ENCODE assay signal across 12 cellular contexts in the genomic region with DNA sequence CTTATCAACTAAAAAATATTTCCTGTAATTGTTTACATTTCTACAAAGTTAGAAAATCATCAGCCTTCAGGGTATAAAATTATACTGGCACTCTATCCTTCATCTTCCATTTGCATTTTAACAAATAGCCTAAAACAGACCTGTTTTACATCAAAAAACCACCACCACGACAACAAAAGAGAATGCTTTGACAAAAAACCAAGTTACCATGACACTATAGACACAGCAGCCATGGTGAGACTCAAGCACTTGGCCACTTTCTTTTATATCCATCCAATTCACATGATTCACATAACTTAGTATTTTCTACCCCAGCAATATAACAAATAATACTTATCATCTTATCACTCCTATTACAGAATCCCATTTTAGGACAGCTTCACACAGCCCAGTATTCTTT. TPM values are rescaled to one million over a fixed set of nuclear protein-coding genes. Genes with fewer than 3 reads are reported as not detected.
DNase-seq lines count a peak whose midpoint lies in the region; ATAC-seq and TF ChIP-seq lines count a peak whose summit lies in the region.
"Had no signal": no experiment of that assay in that cellular context is flagged by ENCODE, and none has a peak within 500 bp of the region (broad histone marks: within the 10 kb centered on the region; RNA-seq: fewer than 3 reads in every experiment).

No MANE protein-coding gene starts in this region.

- no peak overlapping the region for H3K23ac ChIP-seq in mesenchymal stem cell (ENCODE audit: low read length in 2 of 2)

- H3K4me1 Mint-ChIP-seq in brain, result peaks cover 69% of the 10 kb centered on the region

- H3K9me3 ChIP-seq in heart left ventricle (no peaks in the 10 kb centered on the region), mesenchymal stem cell (ENCODE audit: control insufficient read depth, low read length) (no peaks in the 10 kb centered on the region), tibial artery (no peaks in the 10 kb centered on the region), WERI-Rb-1 (ENCODE audit: severe bottlenecking) (peaks cover 5% of the 10 kb centered on the region)

- H3K4me3 Mint-ChIP-seq in brain, result peak overlapping the region; percentile 56 to 97 (median 91)
- H3K4me3 Mint-ChIP-seq: activated naive CD4-positive, alpha-beta T cell treated with anti-CD3 and anti-CD28 coated beads for 36 hours had no signal

- H3K4me3 ChIP-seq in heart left ventricle, result peak overlapping the region in 1 of 12 donors; percentile 94
- peak overlapping the region in 1 of 2 experiments; percentile 87 for H3K4me3 ChIP-seq in mesenchymal stem cell (ENCODE audit: insufficient read depth in 1 of 2, low read depth in 1 of 2, low read length in 2 of 2)
- peak overlapping the region in 1 of 2 donors; percentile 99 for H3K4me3 ChIP-seq in tibial artery
- H3K4me3 ChIP-seq in WERI-Rb-1 (ENCODE audit: low read depth, low read length), result no peak overlapping the region

- H2AK5ac ChIP-seq in mesenchymal stem cell (ENCODE audit: low read length, severe bottlenecking), result no peak overlapping the region

- WGBS in heart left ventricle, 4 donors, result 27 to 47% (median 39%) methylated on average over 1 of the region's 1 CpG
- WGBS in mesenchymal stem cell, result 55% methylated on average over 1 of the region's 1 CpG

- H2BK5ac ChIP-seq in mesenchymal stem cell (ENCODE audit: low read depth, low read length, poor library complexity, severe bottlenecking), result no peak overlapping the region

- intact Hi-C loops in heart left ventricle (cut with DNase I), result no loop called here
- intact Hi-C loops in left cardiac atrium (cut with DNase I), result no loop called here
- intact Hi-C loops in tibial artery (cut with DNase I; ENCODE audit: low total_unique reads), result loop anchor here (10.0 kb wide), 1 partner anchor 84 kb away; a partner anchor contains a TSS

- peaks cover 0 to 52% (median 41%) of the 10 kb centered on the region in 12 donors for H3K4me1 ChIP-seq in heart left ventricle
- H3K4me1 ChIP-seq in mesenchymal stem cell (ENCODE audit: control insufficient read depth, insufficient read depth, low read depth, low read length), result peaks cover 7% of the 10 kb centered on the region
- H3K4me1 ChIP-seq in tibial artery, result peaks cover 0 to 57% (median 25%) of the 10 kb centered on the region in 4 donors

- H2BK15ac ChIP-seq in mesenchymal stem cell (ENCODE audit: low read depth, poor library complexity, severe bottlenecking), result no peak overlapping the region

- peak overlapping the region; percentile 25 to 94 (median 87) for H3K27ac Mint-ChIP-seq in brain
- H3K27ac Mint-ChIP-seq: activated naive CD4-positive, alpha-beta T cell treated with anti-CD3 and anti-CD28 coated beads for 36 hours had no signal

- H2AFZ ChIP-seq in mesenchymal stem cell (ENCODE audit: low read depth, low read length), result no peak overlapping the region

- no peaks in the 10 kb centered on the region for H3K27me3 ChIP-seq in heart left ventricle
- H3K27me3 ChIP-seq in mesenchymal stem cell (ENCODE audit: control insufficient read depth in 1 of 2, insufficient read depth in 1 of 2, low read length in 2 of 2), result no peaks in the 10 kb centered on the region
- no peaks in the 10 kb centered on the region for H3K27me3 ChIP-seq in tibial artery
- H3K27me3 ChIP-seq in WERI-Rb-1 (ENCODE audit: insufficient read depth, low read depth, severe bottlenecking), result no peaks in the 10 kb centered on the region

- no peak overlapping the region for H3K4me2 ChIP-seq in mesenchymal stem cell (ENCODE audit: low read length, poor library complexity, severe bottlenecking)

- H3K36me3 ChIP-seq in heart left ventricle (no peaks in the 10 kb centered on the region), mesenchymal stem cell (ENCODE audit: control insufficient read depth in 1 of 2, insufficient read depth in 2 of 2, low read depth in 1 of 2, low read length in 2 of 2) (no peaks in the 10 kb centered on the region), tibial artery (no peaks in the 10 kb centered on the region), WERI-Rb-1 (no peaks in the 10 kb centered on the region)

- no peak overlapping the region for H2BK12ac ChIP-seq in mesenchymal stem cell (ENCODE audit: low read length in 2 of 2)

- peaks cover 13% of the 10 kb centered on the region for H3K79me1 ChIP-seq in mesenchymal stem cell (replicated peaks; ENCODE audit: low read length, poor library complexity, severe bottlenecking)

- no peak overlapping the region for H4K91ac ChIP-seq in mesenchymal stem cell (ENCODE audit: low read length)

- peak overlapping the region; percentile 96 for H3K9ac ChIP-seq in mesenchymal stem cell (ENCODE audit: low read length)

- H3K14ac ChIP-seq in mesenchymal stem cell (ENCODE audit: low read length in 2 of 2), result no peak overlapping the region

- peaks cover 2% of the 10 kb centered on the region for H3K27me3 Mint-ChIP-seq in brain

- peak overlapping the region in 8 of 12 donors; percentile 4 to 99 (median 96) for H3K27ac ChIP-seq in heart left ventricle
- no peak overlapping the region for H3K27ac ChIP-seq in mesenchymal stem cell (ENCODE audit: low read length, poor library complexity, severe bottlenecking)
- peak overlapping the region; percentile 92 to 100 for H3K27ac ChIP-seq in tibial artery
- H3K27ac ChIP-seq in WERI-Rb-1, result no peak overlapping the region

- DNase-seq in heart left ventricle (no peak), left cardiac atrium (no peak), mesenchymal stem cell (no peak), tibial artery (no peak), WERI-Rb-1 (no peak), NK-92 (lab: John Stamatoyannopoulos, UW; ENCODE audit: unreplicated experiment) (no peak)
- DNase-seq in activated CD4-positive, alpha-beta T cell treated with anti-CD3 and anti-CD28 coated beads for 4 hours, result no peak
- DNase-seq: activated CD4-positive, alpha-beta T cell treated with anti-CD3 and anti-CD28 coated beads, Interleukin-2, amount 50 U/mL, for 48 hours; activated naive CD4-positive, alpha-beta T cell treated with anti-CD3 and anti-CD28 coated beads for 36 hours; effector memory CD4-positive, alpha-beta T cell; stimulated activated CD4-positive, alpha-beta T cell treated with anti-CD3 and anti-CD28 coated beads, Interleukin-4, amount 100 ng/mL, for 24 hours had no signal

- peaks cover 8% of the 10 kb centered on the region for H3K36me3 Mint-ChIP-seq in brain

- H3K9me3 Mint-ChIP-seq in brain, result peaks cover 0 to 3% (median 0%) of the 10 kb centered on the region in 5 experiments
- H3K9me3 Mint-ChIP-seq: activated naive CD4-positive, alpha-beta T cell treated with anti-CD3 and anti-CD28 coated beads for 36 hours had no signal

- no peak for TF ChIP-seq POLR2A in heart left ventricle (IDR thresholded peaks at IDR 0.05)

- TF ChIP-seq CTCF in heart left ventricle (IDR thresholded peaks at IDR 0.05), result no peak
- no peak for TF ChIP-seq CTCF in brain (conservative IDR thresholded peaks at IDR 0.05)
- no peak for TF ChIP-seq CTCF in tibial artery (IDR thresholded peaks at IDR 0.05)
- TF ChIP-seq CTCF in WERI-Rb-1 (IDR thresholded peaks at IDR 0.05; ENCODE audit: low read depth, low read length), result no peak

- ATAC-seq in heart left ventricle (no peak), left cardiac atrium (no peak)

- no peak overlapping the region for H4K8ac ChIP-seq in mesenchymal stem cell (ENCODE audit: low read length)

- no peak overlapping the region for H2BK120ac ChIP-seq in mesenchymal stem cell (ENCODE audit: low read depth, low read length)

- H3K18ac ChIP-seq in mesenchymal stem cell (ENCODE audit: low read depth in 1 of 2, low read length in 2 of 2), result no peak overlapping the region

- H3K4ac ChIP-seq in mesenchymal stem cell (ENCODE audit: low read depth in 1 of 2, low read length in 2 of 2), result no peak overlapping the region

RNA-seq across cellular contexts. Expression of a gene that starts 2.8 kb away (rescaled TPM):
- total RNA-seq in heart left ventricle (10 to 100 TPM; 25.8 to 41.8 (median 37.2) TPM), left cardiac atrium (10 to 100 TPM; 27.7 to 31.6 TPM)
- polyA plus RNA-seq in heart left ventricle (10 to 100 TPM; 10.4 to 22.2 TPM), brain (ENCODE audit: insufficient read depth, low read depth, low replicate concordance) (8.2 TPM)
- polyA plus RNA-seq in mesenchymal stem cell (2013, experiment 1 of 2), result 8.1 TPM
- polyA plus RNA-seq in mesenchymal stem cell (2013, experiment 2 of 2), result 8.3 TPM

Comparison
In these comparisons a context has a peak if more than half of its experiments do, and no peak if none do; other contexts are left out.
1. H3K27ac ChIP-seq: peak in heart left ventricle (8 of 12) and tibial artery (2 of 2); none in mesenchymal stem cell (single experiment) and WERI-Rb-1 (single experiment).